8 cellular contexts compared by ENCODE assay signal in genomic region chr9:35490155-35490909, GRCh38. TPM values are rescaled to one million over a fixed set of nuclear protein-coding genes. Genes with fewer than 3 reads are reported as not detected.
A peak's percentile ranks its signal among the peaks of the same experiment; 100 is the strongest.
DNase-seq lines count a peak whose midpoint lies in the region; ATAC-seq, FAIRE-seq and TF ChIP-seq lines count a peak whose summit lies in the region.

No MANE protein-coding gene starts in this region.

- intact Hi-C loops in breast epithelium (cut with DNase I; ENCODE audit: low total_unique reads) (loop anchor here (5.0 kb wide), 1 partner anchor 67 kb away; no protein-coding TSS in a partner anchor), kidney (cut with DNase I) (no loop called here)

- peak; percentile 49 for ATAC-seq in stimulated activated memory B cell treated with anti-CD40 and anti-IgM and Interleukin-4, amounts not matched to agents 10 μg/mL and 1 μg/mL and 100 μg/mL, for 72 hours

- H3K4me3 ChIP-seq in DOHH2 (ENCODE audit: low read length) (peak overlapping the region; percentile 55), breast epithelium (peak overlapping the region; percentile 79 to 94 (median 91)), kidney (ENCODE audit: low read length in 2 of 2) (peak overlapping the region; percentile 84 to 85)

- H3K9me3 Mint-ChIP-seq in stimulated activated memory B cell treated with anti-CD40 and anti-IgM and Interleukin-4, amounts not matched to agents 10 μg/mL and 1 μg/mL and 100 μg/mL, for 72 hours, result no peaks in the 10 kb centered on the region

- no peak for FAIRE-seq in kidney (lab: Jason Lieb, UNC)

- H3K9me3 ChIP-seq in DOHH2 (ENCODE audit: control insufficient read depth, insufficient read depth, low read length) (no peaks in the 10 kb centered on the region), breast epithelium (no peaks in the 10 kb centered on the region), kidney (ENCODE audit: control insufficient read depth in 1 of 2, low read length in 2 of 2) (no peaks in the 10 kb centered on the region)

- no peaks in the 10 kb centered on the region for H3K36me3 Mint-ChIP-seq in stimulated activated memory B cell treated with anti-CD40 and anti-IgM and Interleukin-4, amounts not matched to agents 10 μg/mL and 1 μg/mL and 100 μg/mL, for 72 hours

- H3K9ac ChIP-seq in kidney (ENCODE audit: low read length in 2 of 2), result peak overlapping the region; percentile 87 to 98

- no peak for TF ChIP-seq CTCF in DOHH2 (IDR thresholded peaks at IDR 0.05; ENCODE audit: low read depth, low read length, poor library complexity, severe bottlenecking)
- no peak for TF ChIP-seq CTCF in breast epithelium (IDR thresholded peaks at IDR 0.05)
- no peak for TF ChIP-seq CTCF in kidney (IDR thresholded peaks at IDR 0.05; ENCODE audit: borderline replicate concordance, extremely low read depth, insufficient read depth)

- TF ChIP-seq POLR2A in breast epithelium (IDR thresholded peaks at IDR 0.05), result no peak

- H3K27ac Mint-ChIP-seq in stimulated activated memory B cell treated with anti-CD40 and anti-IgM and Interleukin-4, amounts not matched to agents 10 μg/mL and 1 μg/mL and 100 μg/mL, for 72 hours, result peak overlapping the region; percentile 81

- H3K4me2 ChIP-seq in DOHH2 (ENCODE audit: low read length), result peak overlapping the region; percentile 50

- H3K4me3 Mint-ChIP-seq in stimulated activated memory B cell treated with anti-CD40 and anti-IgM and Interleukin-4, amounts not matched to agents 10 μg/mL and 1 μg/mL and 100 μg/mL, for 72 hours, result peak overlapping the region; percentile 89

- H3F3A ChIP-seq in DOHH2 (ENCODE audit: control insufficient read depth, insufficient read depth), result no peaks in the 10 kb centered on the region

- H3K27me3 Mint-ChIP-seq in stimulated activated memory B cell treated with anti-CD40 and anti-IgM and Interleukin-4, amounts not matched to agents 10 μg/mL and 1 μg/mL and 100 μg/mL, for 72 hours, result peaks cover 39% of the 10 kb centered on the region

- DNase-seq in KBM-7 (peak; percentile 42), breast epithelium (ENCODE audit: low spot score in 2 of 2) (peak in 1 of 2 donors; percentile 54), kidney (no peak), cerebellar nuclear complex (lab: John Stamatoyannopoulos, UW) (no peak), NCI-H187 treated with DMSO at 0.1 percent for 48 hours (lab: John Stamatoyannopoulos, UW) (no peak)
- no peak for DNase-seq in effector CD4-positive, alpha-beta T cell

- no peaks in the 10 kb centered on the region for H3K79me2 ChIP-seq in DOHH2 (ENCODE audit: control insufficient read depth, low read length)

- H3K27ac ChIP-seq in DOHH2 (ENCODE audit: low read depth, low read length) (no peak overlapping the region), breast epithelium (peak overlapping the region; percentile 98), kidney (ENCODE audit: low read depth in 2 of 2, low read length in 2 of 2) (peak overlapping the region; percentile 93 to 99)

- H3K4me1 Mint-ChIP-seq in stimulated activated memory B cell treated with anti-CD40 and anti-IgM and Interleukin-4, amounts not matched to agents 10 μg/mL and 1 μg/mL and 100 μg/mL, for 72 hours, result peaks cover 15% of the 10 kb centered on the region

- in situ Hi-C loops in KBM-7 (cut with MboI; ENCODE audit: low pct_unique_long_range_greater_than_20kb, low sequenced_read_pairs), result no loop called here

- no peaks in the 10 kb centered on the region for H3K9me2 ChIP-seq in DOHH2 (replicated peaks; ENCODE audit: control insufficient read depth, low read length)

- H3K4me1 ChIP-seq in DOHH2 (ENCODE audit: control insufficient read depth, low read length) (no peaks in the 10 kb centered on the region), breast epithelium (peaks cover 4 to 5% of the 10 kb centered on the region in 2 donors), kidney (ENCODE audit: control insufficient read depth in 1 of 2, insufficient read depth in 1 of 2, low read depth in 1 of 2, low read length in 2 of 2) (peaks cover 15 to 19% of the 10 kb centered on the region in 2 donors)

- H3K27me3 ChIP-seq in DOHH2 (ENCODE audit: control insufficient read depth, low read length) (peaks cover 6% of the 10 kb centered on the region), breast epithelium (no peaks in the 10 kb centered on the region)

- H3K36me3 ChIP-seq in DOHH2 (ENCODE audit: control insufficient read depth, low read length), result no peaks in the 10 kb centered on the region
- no peaks in the 10 kb centered on the region for H3K36me3 ChIP-seq in breast epithelium
- H3K36me3 ChIP-seq in kidney (ENCODE audit: control insufficient read depth in 1 of 2, insufficient read depth in 2 of 2, low read length in 2 of 2), result no peaks in the 10 kb centered on the region

- H4K20me1 ChIP-seq in DOHH2 (ENCODE audit: control insufficient read depth, insufficient read depth, low read depth, low read length), result no peaks in the 10 kb centered on the region

RNA-seq across cellular contexts. Expression of gene RUSC2, which starts 0.4 kb away (rescaled TPM):
- total RNA-seq in breast epithelium (10 to 100 TPM; 17.0 to 17.1 (median 17.1) TPM), kidney (27.3 TPM)
- polyA plus RNA-seq in kidney (ENCODE audit: insufficient read depth, low read depth, low replicate concordance), result 13.4 TPM
